In the genomic region with DNA sequence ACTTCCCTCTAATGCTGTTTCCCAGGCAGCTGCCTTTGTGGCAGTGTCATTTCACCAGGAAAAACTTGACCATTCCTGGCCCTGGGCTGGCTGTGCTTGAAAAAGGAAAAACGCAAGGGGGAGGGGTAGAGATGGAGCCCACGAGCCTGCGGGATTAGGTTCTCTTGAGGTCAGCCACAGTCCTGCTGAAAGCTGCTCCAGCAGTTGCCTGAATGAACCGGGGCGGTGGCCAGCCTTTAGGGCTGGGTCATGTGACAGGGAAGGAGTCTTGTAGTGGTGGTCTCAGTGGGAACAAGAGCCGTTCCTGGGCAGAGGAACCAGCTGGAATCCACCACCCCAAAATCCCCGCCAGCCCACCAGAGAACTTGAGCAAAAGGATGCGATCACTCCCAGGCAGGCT, we compare ENCODE assay signal across 25 cellular contexts. TPM values are rescaled to one million over a fixed set of nuclear protein-coding genes. Genes with fewer than 3 reads are reported as not detected.
A peak's percentile ranks its signal among the peaks of the same experiment; 100 is the strongest.
DNase-seq lines count a peak whose midpoint lies in the region; ATAC-seq, FAIRE-seq and TF ChIP-seq lines count a peak whose summit lies in the region.
"Had no signal": no experiment of that assay in that cellular context is flagged by ENCODE, and none has a peak within 500 bp of the region (broad histone marks: within the 10 kb centered on the region; RNA-seq: fewer than 3 reads in every experiment).

No MANE protein-coding gene starts in this region.

- no TSS peak for BruUV-seq in K562 (replicated peaks; lab: Mats Ljungman, UMichigan)

- ATAC-seq in K562 (no peak), right cardiac atrium (peak; percentile 19 to 34), GM19328 (IDR thresholded peaks at IDR 0.05; ENCODE audit: unreplicated experiment) (no peak), GM18907 (IDR thresholded peaks at IDR 0.05; ENCODE audit: unreplicated experiment) (no peak)

- peaks cover 12% of the 10 kb centered on the region for H4K20me1 ChIP-seq in K562 (replicated peaks; ENCODE audit: control insufficient read depth, insufficient read depth, low read length)
- no peaks in the 10 kb centered on the region for H4K20me1 ChIP-seq in Karpas-422 (ENCODE audit: insufficient read depth, low read depth, low read length)

- H3K14ac ChIP-seq in neuronal stem cell (ENCODE audit: low read length): no peak overlapping the region

- POLR2A ChIA-PET in K562 (lab: Yijun Ruan, JAX): interaction anchor here (0.7 kb wide), 1 partner anchor 16 kb away, joined by 3 read pairs; no protein-coding TSS in a partner anchor

- in situ Hi-C loops in K562 (cut with MboI): no loop called here

- no peaks in the 10 kb centered on the region for H3K79me1 ChIP-seq in neuronal stem cell (ENCODE audit: low read depth, low read length)

- no peak overlapping the region for H2AK5ac ChIP-seq in neuronal stem cell (ENCODE audit: low read depth, low read length)

- no peak overlapping the region for H2BK120ac ChIP-seq in neuronal stem cell (ENCODE audit: low read depth, low read length)

- H3K27ac Mint-ChIP-seq in HFFc6: peak overlapping the region; percentile 11; the same call in 1 of the 2 replicates
- H3K27ac Mint-ChIP-seq: B cell had no signal

- H3K23ac ChIP-seq in neuronal stem cell (ENCODE audit: low read depth, low read length, poor library complexity): no peak overlapping the region

- H3K36me3 Mint-ChIP-seq in HFFc6 (ENCODE audit: low read depth): peaks cover 5% of the 10 kb centered on the region

- H4K91ac ChIP-seq in neuronal stem cell (ENCODE audit: low read depth, low read length, poor library complexity): no peak overlapping the region

- H2BK12ac ChIP-seq in neuronal stem cell (ENCODE audit: low read length): no peak overlapping the region

- H3K4me3 ChIP-seq in K562 (no peak overlapping the region), right cardiac atrium (ENCODE audit: low read length) (no peak overlapping the region), neuronal stem cell (ENCODE audit: low read length in 2 of 2) (no peak overlapping the region), Karpas-422 (ENCODE audit: low read length) (no peak overlapping the region)
- H3K4me3 ChIP-seq: GM23248, MG63 had no signal

- H3K9me1 ChIP-seq in K562 (ENCODE audit: control insufficient read depth, insufficient read depth, low read length): peaks cover 8% of the 10 kb centered on the region

- H3K18ac ChIP-seq in neuronal stem cell (ENCODE audit: low read length): peak overlapping the region; percentile 24

- H3K4me1 ChIP-seq in K562 (replicated peaks in 1 of 2; ENCODE audit: control insufficient read depth in 2 of 2, insufficient read depth in 2 of 2, low read length in 2 of 2) (peaks cover 0 to 3% of the 10 kb centered on the region in 2 experiments; a peak in 2 of 5 replicates), right cardiac atrium (ENCODE audit: control insufficient read depth, insufficient read depth, low read length) (peaks cover 3% of the 10 kb centered on the region), neuronal stem cell (ENCODE audit: control insufficient read depth in 2 of 2, insufficient read depth in 1 of 2, low read depth in 1 of 2, low read length in 2 of 2) (peaks cover 18 to 23% of the 10 kb centered on the region in 2 donors), Karpas-422 (ENCODE audit: low read length) (no peaks in the 10 kb centered on the region)

- CTCF ChIA-PET in K562 (lab: Yijun Ruan, JAX; ENCODE audit: low intra/inter-chr PET ratio): no interaction called here

- TF ChIP-seq POLR2A in K562 (conservative IDR thresholded peaks at IDR 0.05): no peak

- H3K9me3 ChIP-seq in K562 (replicated peaks; ENCODE audit: control insufficient read depth, insufficient read depth, low read depth, low read length) (no peaks in the 10 kb centered on the region), right cardiac atrium (ENCODE audit: control insufficient read depth, low read length) (no peaks in the 10 kb centered on the region), neuronal stem cell (replicated peaks in 1 of 2; ENCODE audit: control insufficient read depth in 2 of 2, insufficient read depth in 1 of 2, low read depth in 1 of 2, low read length in 2 of 2) (no peaks in the 10 kb centered on the region), Karpas-422 (ENCODE audit: low read length) (no peaks in the 10 kb centered on the region)
- H3K9me3 ChIP-seq: MG63 had no signal

- TF ChIP-seq RAD21 in K562 (CRISPR knock-in tag; conservative IDR thresholded peaks at IDR 0.05 in 1 of 2, IDR thresholded peaks at IDR 0.05 in 1 of 2): no peak

- H3K27me3 ChIP-seq in K562 (ENCODE audit: control insufficient read depth in 2 of 2, insufficient read depth in 2 of 2, low read length in 2 of 2) (no peaks in the 10 kb centered on the region), right cardiac atrium (ENCODE audit: control insufficient read depth, insufficient read depth) (no peaks in the 10 kb centered on the region), neuronal stem cell (ENCODE audit: control insufficient read depth in 3 of 3, insufficient read depth in 3 of 3, low read depth in 1 of 3, low read length in 3 of 3) (no peaks in the 10 kb centered on the region), Karpas-422 (ENCODE audit: low read length) (no peaks in the 10 kb centered on the region)
- H3K27me3 ChIP-seq: MG63 had no signal

- H3K4ac ChIP-seq in neuronal stem cell (ENCODE audit: low read length): no peak overlapping the region

- no peak overlapping the region for H4K8ac ChIP-seq in neuronal stem cell (ENCODE audit: low read depth, low read length)

- no peak for TF ChIP-seq CTCF in HFFc6 (IDR thresholded peaks at IDR 0.05)
- TF ChIP-seq CTCF in K562 (IDR thresholded peaks at IDR 0.05 in 2 of 3, conservative IDR thresholded peaks at IDR 0.05 in 1 of 3; ENCODE audit: insufficient read depth in 2 of 3, low read depth in 1 of 3, low read length in 3 of 3): no peak

- intact Hi-C loops in K562 (cut with micrococcal nuclease) (no loop called here), right cardiac atrium (cut with DNase I) (no loop called here)

- H2AFZ ChIP-seq in K562 (ENCODE audit: low read depth, low read length): no peak overlapping the region
- H2AFZ ChIP-seq in neuronal stem cell (ENCODE audit: low read length): no peak overlapping the region
- no peak overlapping the region for H2AFZ ChIP-seq in Karpas-422 (ENCODE audit: low read length)
- H2AFZ ChIP-seq: GM23248 had no signal

- no peaks in the 10 kb centered on the region for H3K9me2 ChIP-seq in Karpas-422 (replicated peaks; ENCODE audit: insufficient read depth, low read length)

- no peak overlapping the region for H3K4me3 Mint-ChIP-seq in HFFc6
- H3K4me3 Mint-ChIP-seq: B cell had no signal

- peak overlapping the region; percentile 25 for H2BK5ac ChIP-seq in neuronal stem cell (ENCODE audit: low read length)

- H3K36me3 ChIP-seq in K562 (ENCODE audit: control insufficient read depth, insufficient read depth, low read length): peaks cover 96% of the 10 kb centered on the region; the same call in 2 of the 3 replicates
- H3K36me3 ChIP-seq in neuronal stem cell (replicated peaks in 1 of 2; ENCODE audit: control insufficient read depth in 2 of 2, insufficient read depth in 2 of 2, low read length in 2 of 2): peaks cover 10 to 87% of the 10 kb centered on the region in 2 donors
- H3K36me3 ChIP-seq in Karpas-422 (ENCODE audit: insufficient read depth, low read length): no peaks in the 10 kb centered on the region
- H3K36me3 ChIP-seq: MG63 had no signal

- no peak for TF ChIP-seq EP300 in K562 (IDR thresholded peaks at IDR 0.05; ENCODE audit: low read length)

- DNase-seq in HFFc6 (no peak), K562 (ENCODE audit: extremely low read depth in 1 of 4, low spot score in 3 of 4) (no peak), right cardiac atrium (peak in 2 of 3 donors; percentile 67), neuronal stem cell (ENCODE audit: low spot score) (no peak), Karpas-422 (no peak), NCI-H187 (lab: John Stamatoyannopoulos, UW) (no peak)
- DNase-seq: DMS153, DND-41, GM23248, H7, KBM-7, MG63, NCI-H1417, NCI-H1694, NCI-H2081, NCI-H2227 treated with DMSO at 0.1 percent for 48 hours, NCI-H510A, NCI-H69, RPMI8226, SHP77 treated with DMSO at 0.1 percent for 48 hours had no signal

- H3K79me2 ChIP-seq in K562 (ENCODE audit: control insufficient read depth, insufficient read depth, low read length) (no peaks in the 10 kb centered on the region), Karpas-422 (ENCODE audit: low read length) (no peaks in the 10 kb centered on the region)

- no peaks in the 10 kb centered on the region for H3K9me3 Mint-ChIP-seq in HFFc6

- H3K4me2 ChIP-seq in K562 (ENCODE audit: insufficient read depth, low read length) (no peak overlapping the region), neuronal stem cell (ENCODE audit: insufficient read depth, low read length, poor library complexity, severe bottlenecking) (no peak overlapping the region), Karpas-422 (ENCODE audit: low read depth, low read length, poor library complexity, severe bottlenecking) (no peak overlapping the region)

- 91% methylated on average over 8 of the region's 8 CpGs for WGBS in K562 (ENCODE audit: insufficient coverage, low coverage, missing lambda C conversion rate)
- 69% methylated on average over 8 of the region's 8 CpGs for WGBS in right cardiac atrium
- WGBS in neuronal stem cell (ENCODE audit: extremely low coverage in 2 of 2, insufficient read length in 2 of 2, insufficient replicate concordance in 1 of 2), 2 donors: no CpG with 5 or more reads among the region's 8 CpGs

- no peaks in the 10 kb centered on the region; the same call in 1 of the 2 replicates for H3K27me3 Mint-ChIP-seq in HFFc6 (ENCODE audit: insufficient read depth)
- H3K27me3 Mint-ChIP-seq: B cell had no signal

- FAIRE-seq in K562 (lab: Jason Lieb, UNC): no peak
- FAIRE-seq: GM12892, HTR-8/SVneo had no signal

- H3K27ac ChIP-seq in K562 (ENCODE audit: extremely low read depth, low read depth, low read length): no peak overlapping the region
- H3K27ac ChIP-seq in right cardiac atrium (ENCODE audit: low read length): no peak overlapping the region
- H3K27ac ChIP-seq in neuronal stem cell (replicated peaks; ENCODE audit: low read length): no peak overlapping the region
- H3K27ac ChIP-seq in Karpas-422 (ENCODE audit: low read length): no peak overlapping the region
- H3K27ac ChIP-seq: GM23248 had no signal

- H2BK15ac ChIP-seq in neuronal stem cell (ENCODE audit: low read length): no peak overlapping the region

- H3K9ac ChIP-seq in K562 (ENCODE audit: insufficient read depth in 1 of 2, low read depth in 2 of 2, low read length in 2 of 2) (no peak overlapping the region), neuronal stem cell (ENCODE audit: low read depth, low read length, poor library complexity) (no peak overlapping the region), Karpas-422 (ENCODE audit: low read length) (no peak overlapping the region)
- H3K9ac ChIP-seq: GM23248 had no signal

- H3K4me1 Mint-ChIP-seq in HFFc6 (ENCODE audit: low read depth): peaks cover 31% of the 10 kb centered on the region
- H3K4me1 Mint-ChIP-seq: B cell had no signal

RNA-seq across cellular contexts. Expression of a gene that starts 51.2 kb away (rescaled TPM):
- 1 to 10 TPM; 1.1 to 2.3 (median 1.5) TPM for total RNA-seq in HFFc6 (2021; fragmentation: NEBNext Ultra II Directional; extraction: Animal tissue kit (Norgen Biotek cat#: 25700))
- total RNA-seq in K562 (2011; cell fraction: chromatin; rRNA removed; ENCODE audit: low replicate concordance): not detected in 2 replicates
- not detected in 2 replicates for total RNA-seq in K562 (2011; cell fraction: nucleolus; rRNA removed)
- total RNA-seq in K562 (2011; cell fraction: nucleoplasm; rRNA removed): not detected in 2 replicates
- not detected in 2 replicates for total RNA-seq in K562 (2014; rRNA removed)
- not detected in 2 replicates for total RNA-seq in K562 (2014; rRNA removed; fragmentation: Illumina TruSeq; extraction: Trizol)
- not detected in 2 replicates for total RNA-seq in K562 (2015; rRNA removed; fragmentation: Illumina TruSeq; extraction: Trizol)
- 0.07 TPM in 1 of 2 replicates, not detected in the other for total RNA-seq in K562 (2021)
- polyA plus RNA-seq in K562 (2011; rRNA removed): not detected in 2 replicates
- not detected in 2 replicates for polyA plus RNA-seq in K562 (2011; cell fraction: cytosol; rRNA removed)
- polyA plus RNA-seq in K562 (2011; cell fraction: nucleus; rRNA removed): not detected in 2 replicates
- polyA plus RNA-seq in K562 (2012): 0.07 and 0.21 TPM in 2 replicates
- not detected in 2 replicates for polyA plus RNA-seq in K562 (2014; fragmentation: Illumina TruSeq; extraction: Trizol)
- under 1 TPM in 1 of 2 experiments, not detected in 1; 0.04 TPM for polyA plus RNA-seq in K562 (2014; fragmentation: Nextera tagmentation; extraction: Ambion mirVana)
- 0.11 TPM in 1 of 2 replicates, not detected in the other for polyA plus RNA-seq in K562 (2014; rRNA removed)
- not detected in 2 replicates for polyA minus RNA-seq in K562 (2011; rRNA and poly(A)+ RNA removed)
- polyA minus RNA-seq in K562 (2011; cell fraction: cytosol; rRNA and poly(A)+ RNA removed): not detected in 2 replicates
- not detected in 2 replicates for polyA minus RNA-seq in K562 (2011; cell fraction: nucleus; rRNA and poly(A)+ RNA removed)
- total RNA-seq in right cardiac atrium: 10 to 100 TPM in 1 of 4 donors, 1 to 10 TPM in 3; 3.5 to 13.8 (median 6.2) TPM
- polyA plus RNA-seq in right cardiac atrium: 4.4 TPM
- 50.0 TPM for polyA plus RNA-seq in neuronal stem cell (2013, experiment 1 of 2)
- 47.3 TPM for polyA plus RNA-seq in neuronal stem cell (2013, experiment 2 of 2)
- 39.6 and 52.0 TPM in 2 replicates for total RNA-seq in Karpas-422 (2014; rRNA removed; shearing (Covaris generic); ENCODE audit: low replicate concordance)

Comparison
In these comparisons a context has a peak if more than half of its experiments do, and no peak if none do; other contexts are left out.
1. DNase-seq: peak in right cardiac atrium (2 of 3); none in HFFc6 (single experiment), K562 (0 of 4), neuronal stem cell (single experiment), Karpas-422 (single experiment) and NCI-H187 (0 of 2).
2. ATAC-seq: peak in right cardiac atrium (2 of 2); none in K562 (single experiment), GM19328 (single experiment) and GM18907 (single experiment).